In genomic region chr9:130043654-130044623, GRCh38 we compare ENCODE assay signal across 8 cellular contexts. TPM values are rescaled to one million over a fixed set of nuclear protein-coding genes. Genes with fewer than 3 reads are reported as not detected.
A peak's percentile ranks its signal among the peaks of the same experiment; 100 is the strongest.
DNase-seq lines count a peak whose midpoint lies in the region; ATAC-seq, FAIRE-seq and TF ChIP-seq lines count a peak whose summit lies in the region.

No MANE protein-coding gene starts in this region.

- TF ChIP-seq EP300 in H1 (IDR thresholded peaks at IDR 0.05; ENCODE audit: borderline replicate concordance in 1 of 2, low read depth in 2 of 2, low read length in 2 of 2), result no peak

- TF ChIP-seq CTCF in DND-41 (IDR thresholded peaks at IDR 0.05; ENCODE audit: borderline replicate concordance, extremely low read depth, low read length, poor library complexity, severe bottlenecking), result no peak
- TF ChIP-seq CTCF in OCI-LY1 (IDR thresholded peaks at IDR 0.05; ENCODE audit: low read length), result no peak
- peak in 1 of 3 experiments; percentile 7; a peak in 1 of 4 replicates for TF ChIP-seq CTCF in H1 (IDR thresholded peaks at IDR 0.05; ENCODE audit: control extremely low read depth in 1 of 3, insufficient read depth in 1 of 3, low read depth in 1 of 3, low read length in 3 of 3)
- no peak for TF ChIP-seq CTCF in foreskin keratinocyte (conservative IDR thresholded peaks at IDR 0.05)

- H3K4ac ChIP-seq in H1 (replicated peaks; ENCODE audit: insufficient read length, low read depth, low read length), result peak overlapping the region; percentile 66

- no peaks in the 10 kb centered on the region for H3K27me3 ChIP-seq in DND-41 (ENCODE audit: insufficient read depth, low read length, poor library complexity)
- H3K27me3 ChIP-seq in OCI-LY1 (ENCODE audit: insufficient read depth, low read length), result peaks cover 3% of the 10 kb centered on the region; the same call in 1 of the 2 replicates
- peaks cover 0 to 9% (median 4%) of the 10 kb centered on the region in 4 experiments; a peak in 4 of 7 replicates for H3K27me3 ChIP-seq in H1 (replicated peaks in 1 of 4; ENCODE audit: control insufficient read depth in 3 of 4, extremely low read depth in 1 of 4, insufficient read depth in 3 of 4, low read length in 3 of 4)
- H3K27me3 ChIP-seq in mucosa of rectum (ENCODE audit: control insufficient read depth in 2 of 2, insufficient read depth in 2 of 2, low read length in 2 of 2), result no peaks in the 10 kb centered on the region
- no peaks in the 10 kb centered on the region for H3K27me3 ChIP-seq in foreskin keratinocyte

- H3K36me3 ChIP-seq in DND-41 (ENCODE audit: insufficient read depth, low read length) (peaks cover 12% of the 10 kb centered on the region; the same call in 1 of the 2 replicates), OCI-LY1 (ENCODE audit: insufficient read depth, low read length) (no peaks in the 10 kb centered on the region), H1 (ENCODE audit: control insufficient read depth in 2 of 4, insufficient read depth in 4 of 4, low read length in 3 of 4) (no peaks in the 10 kb centered on the region), mucosa of rectum (ENCODE audit: control insufficient read depth in 2 of 2, insufficient read depth in 2 of 2, low read length in 2 of 2) (no peaks in the 10 kb centered on the region)

- peaks cover 32% of the 10 kb centered on the region for H4K20me1 ChIP-seq in DND-41 (ENCODE audit: insufficient read depth, low read length)
- no peaks in the 10 kb centered on the region for H4K20me1 ChIP-seq in OCI-LY1 (ENCODE audit: insufficient read depth, low read length)
- H4K20me1 ChIP-seq in H1 (replicated peaks in 1 of 2; ENCODE audit: control insufficient read depth in 1 of 2, insufficient read depth in 2 of 2, low read length in 2 of 2), result no peaks in the 10 kb centered on the region

- H3K4me2 ChIP-seq in DND-41 (ENCODE audit: insufficient read depth, low read length) (peak overlapping the region; percentile 81), OCI-LY1 (ENCODE audit: low read length) (peak overlapping the region; percentile 80), H1 (ENCODE audit: insufficient read depth in 1 of 2, low read depth in 2 of 2, low read length in 2 of 2) (peak overlapping the region; percentile 71 to 83)

- peak overlapping the region; percentile 58 for H2BK120ac ChIP-seq in H1 (replicated peaks; ENCODE audit: low read depth, low read length)

- 38% methylated on average over 36 of the region's 37 CpGs; no CpG with 5 or more reads in 1 of the 2 experiments for WGBS in H1 (ENCODE audit: extremely low coverage in 1 of 2, insufficient coverage in 1 of 2, insufficient read length in 1 of 2, insufficient replicate concordance in 2 of 2, low coverage in 1 of 2, low lambda C conversion rate in 2 of 2, missing lambda C conversion rate in 1 of 2), 2 experiments

- peak overlapping the region; percentile 68; the same call in 1 of the 2 replicates for H2BK12ac ChIP-seq in H1 (ENCODE audit: low read depth, low read length)

- H3K4me1 ChIP-seq in DND-41 (ENCODE audit: insufficient read depth, low read length) (peaks cover 48% of the 10 kb centered on the region), OCI-LY1 (ENCODE audit: insufficient read depth, low read length, severe bottlenecking) (peaks cover 47% of the 10 kb centered on the region), H1 (replicated peaks in 1 of 4; ENCODE audit: control insufficient read depth in 3 of 4, insufficient read depth in 4 of 4, low read length in 3 of 4) (peaks cover 0 to 5% (median 3%) of the 10 kb centered on the region in 4 experiments; a peak in 4 of 7 replicates), mucosa of rectum (ENCODE audit: control insufficient read depth in 2 of 2, insufficient read depth in 2 of 2, low read length in 2 of 2) (peaks cover 11 to 19% of the 10 kb centered on the region in 2 donors), foreskin keratinocyte (no peaks in the 10 kb centered on the region)

- H2AK5ac ChIP-seq in H1 (ENCODE audit: low read depth, low read length), result no peak overlapping the region

- H3K14ac ChIP-seq in H1 (ENCODE audit: insufficient read length), result no peak overlapping the region

- H4K8ac ChIP-seq in H1 (ENCODE audit: extremely low read depth, insufficient read depth, low read length), result peak overlapping the region; percentile 62; the same call in 1 of the 2 replicates

- H3K23me2 ChIP-seq in H1 (ENCODE audit: low read depth, low read length), result peaks cover 13% of the 10 kb centered on the region

- POLR2A ChIA-PET in H1 (lab: Charles Lee; ENCODE audit: partially characterized antibody), result interaction anchor here (0.8 to 2.7 kb wide), 4 partner anchors 10 to 155 kb away, joined by 3 to 8 read pairs (median 4); partner anchors contain the start of gene GPR107

- H2AFZ ChIP-seq in DND-41 (ENCODE audit: low read depth, low read length), result peak overlapping the region; percentile 52
- H2AFZ ChIP-seq in OCI-LY1 (ENCODE audit: low read length), result no peak overlapping the region
- H2AFZ ChIP-seq in H1 (ENCODE audit: low read length), result no peak overlapping the region; the same call in 1 of the 2 replicates

- no peaks in the 10 kb centered on the region for H3K9me3 ChIP-seq in DND-41 (ENCODE audit: insufficient read depth, low read length, severe bottlenecking)
- H3K9me3 ChIP-seq in OCI-LY1 (ENCODE audit: low read length), result no peaks in the 10 kb centered on the region
- H3K9me3 ChIP-seq in H1 (ENCODE audit: insufficient read depth in 2 of 2, low read depth in 1 of 2, low read length in 1 of 2), result no peaks in the 10 kb centered on the region
- H3K9me3 ChIP-seq in mucosa of rectum (ENCODE audit: control insufficient read depth in 2 of 2, low read length in 2 of 2), result no peaks in the 10 kb centered on the region

- H2BK5ac ChIP-seq in H1 (ENCODE audit: low read depth, low read length), result 0 out of 2 replicates have a peak overlapping the region, but pooled peaks have one; percentile 50

- no peak for ATAC-seq in DND-41 (ENCODE audit: insufficient read depth, low read depth)
- ATAC-seq in foreskin keratinocyte, result no peak

- H3K9me2 ChIP-seq in OCI-LY1 (ENCODE audit: low read depth, low read length), result no peaks in the 10 kb centered on the region

- no peak for FAIRE-seq in H1 (lab: Jason Lieb, UNC)

- peak overlapping the region; percentile 98 for H3K9ac ChIP-seq in DND-41 (ENCODE audit: low read depth, low read length)
- peak overlapping the region; percentile 49; the same call in 1 of the 2 replicates for H3K9ac ChIP-seq in OCI-LY1 (ENCODE audit: low read length)
- peak overlapping the region in 2 of 4 experiments; percentile 29 to 38; a peak in 2 of 7 replicates for H3K9ac ChIP-seq in H1 (replicated peaks in 1 of 4; ENCODE audit: extremely low read depth in 1 of 4, low read depth in 3 of 4, low read length in 3 of 4)
- H3K9ac ChIP-seq in mucosa of rectum (ENCODE audit: low read depth in 1 of 2, low read length in 2 of 2), result peak overlapping the region; percentile 38 to 69

- H3F3A ChIP-seq in OCI-LY1 (ENCODE audit: insufficient read depth, low read length), result no peaks in the 10 kb centered on the region

- DNase-seq in DND-41, result no peak
- no peak for DNase-seq in H1 (ENCODE audit: low read depth in 1 of 2, low spot score in 2 of 2)
- no peak for DNase-seq in foreskin keratinocyte
- DNase-seq in effector CD8-positive, alpha-beta T cell (lab: John Stamatoyannopoulos, UW), result no peak
- no peak for DNase-seq in cerebellar nuclear complex (lab: John Stamatoyannopoulos, UW)
- DNase-seq in occipital lobe (lab: John Stamatoyannopoulos, UW), result no peak

- H3K27ac ChIP-seq in DND-41 (ENCODE audit: low read length) (peak overlapping the region; percentile 100), OCI-LY1 (ENCODE audit: low read depth, low read length, poor library complexity, severe bottlenecking) (peak overlapping the region; percentile 14), H1 (ENCODE audit: low read depth, low read length) (no peak overlapping the region), mucosa of rectum (ENCODE audit: low read depth in 2 of 2, low read length in 2 of 2) (peak overlapping the region; percentile 82 to 92), foreskin keratinocyte (no peak overlapping the region)

- H2BK15ac ChIP-seq in H1 (ENCODE audit: low read length), result no peak overlapping the region

- no peak overlapping the region for H2BK20ac ChIP-seq in H1 (ENCODE audit: low read length)

- H3K79me2 ChIP-seq in DND-41 (ENCODE audit: insufficient read depth, low read length) (peaks cover 71% of the 10 kb centered on the region), OCI-LY1 (ENCODE audit: insufficient read depth, low read length) (no peaks in the 10 kb centered on the region), H1 (ENCODE audit: control insufficient read depth in 1 of 2, insufficient read depth in 2 of 2, low read length in 2 of 2) (peaks cover 2 to 28% of the 10 kb centered on the region in 2 experiments; a peak in 2 of 4 replicates)

- H3K23ac ChIP-seq in H1 (ENCODE audit: insufficient read length), result no peak overlapping the region

- H3K4me3 ChIP-seq in DND-41 (ENCODE audit: low read depth in 1 of 2, low read length in 2 of 2) (peak overlapping the region; percentile 28 to 95; a peak in 3 of 4 replicates), OCI-LY1 (ENCODE audit: low read depth, low read length, poor library complexity, severe bottlenecking) (peak overlapping the region; percentile 88), H1 (ENCODE audit: extremely low read depth in 1 of 4, insufficient read depth in 2 of 4, low read depth in 3 of 4, low read length in 4 of 4) (peak overlapping the region; percentile 38 to 91 (median 56)), mucosa of rectum (ENCODE audit: low read length in 2 of 2) (peak overlapping the region; percentile 80)

- H3K56ac ChIP-seq in H1 (replicated peaks; ENCODE audit: insufficient read length, low read depth, low read length), result no peak overlapping the region

- H4K91ac ChIP-seq in H1 (replicated peaks; ENCODE audit: insufficient read length, low read length), result peak overlapping the region; percentile 47

- CTCF ChIA-PET in H1 (lab: Charles Lee; ENCODE audit: partially characterized antibody), result interaction anchor here (0.7 to 1.7 kb wide), 8 partner anchors 9 to 339 kb away, joined by 3 to 6 read pairs (median 4); no protein-coding TSS in a partner anchor

- H4K5ac ChIP-seq in H1 (ENCODE audit: insufficient read length, low read depth, low read length), result no peak overlapping the region

- peak overlapping the region; percentile 81; the same call in 1 of the 2 replicates for H3K18ac ChIP-seq in H1 (ENCODE audit: extremely low read depth, low read length)

- no peak for TF ChIP-seq POLR2A in H1 (IDR thresholded peaks at IDR 0.05; ENCODE audit: control extremely low read depth in 1 of 2, low read depth in 2 of 2, low read length in 2 of 2)

- H3K79me1 ChIP-seq in H1 (ENCODE audit: low read depth, low read length), result no peaks in the 10 kb centered on the region

- TF ChIP-seq RAD21 in H1 (IDR thresholded peaks at IDR 0.05 in 1 of 2, conservative IDR thresholded peaks at IDR 0.05 in 1 of 2; ENCODE audit: low read depth in 2 of 2, low read length in 2 of 2), result 0 out of 4 replicates have a peak, but pooled peaks of 1 of the 2 experiments have one; percentile 8

RNA-seq across cellular contexts. Expression of gene FNBP1, which starts 0.9 kb away (rescaled TPM):
- total RNA-seq in H1 (2021; fragmentation: NEBNext Ultra II Directional; extraction: Animal tissue kit (Norgen Biotek cat#: 25700)), result 39.7 and 40.9 TPM in 2 replicates
- 6.7 and 7.2 TPM in 2 replicates for polyA plus RNA-seq in H1 (2011; rRNA removed)
- 8.4 TPM for polyA plus RNA-seq in H1 (2011; cell fraction: cytosol; rRNA removed)
- polyA plus RNA-seq in H1 (2011; cell fraction: nucleus; rRNA removed), result 7.7 TPM
- 17.2 to 21.2 TPM (median 19.9 TPM) in 4 replicates for polyA plus RNA-seq in H1 (2012, experiment 1 of 2)
- 4.3 TPM for polyA plus RNA-seq in H1 (2012, experiment 2 of 2)
- polyA plus RNA-seq in H1 (2013, experiment 1 of 2), result 25.0 TPM
- polyA plus RNA-seq in H1 (2013, experiment 2 of 2), result 23.0 TPM
- 10.5 and 29.5 TPM in 2 replicates for polyA minus RNA-seq in H1 (2011; rRNA and poly(A)+ RNA removed)
- 19.4 TPM for polyA minus RNA-seq in H1 (2011; cell fraction: cytosol; rRNA and poly(A)+ RNA removed)
- polyA minus RNA-seq in H1 (2011; cell fraction: nucleus; rRNA and poly(A)+ RNA removed), result 16.4 TPM
- total RNA-seq in foreskin keratinocyte, result 12.4 TPM in 2 replicates
- 3.7 and 4.0 TPM in 2 replicates for polyA plus RNA-seq in foreskin keratinocyte
- 59.9 TPM for total RNA-seq in occipital lobe

RNA-seq across cellular contexts. Expression of gene GPR107, which starts 9.8 kb away (rescaled TPM):
- total RNA-seq in H1 (2021; fragmentation: NEBNext Ultra II Directional; extraction: Animal tissue kit (Norgen Biotek cat#: 25700)), result 28.4 and 30.7 TPM in 2 replicates
- 13.5 and 19.3 TPM in 2 replicates for polyA plus RNA-seq in H1 (2011; rRNA removed)
- 15.8 TPM for polyA plus RNA-seq in H1 (2011; cell fraction: cytosol; rRNA removed)
- polyA plus RNA-seq in H1 (2011; cell fraction: nucleus; rRNA removed), result 13.9 TPM
- 22.0 to 26.4 TPM (median 24.7 TPM) in 4 replicates for polyA plus RNA-seq in H1 (2012, experiment 1 of 2)
- polyA plus RNA-seq in H1 (2012, experiment 2 of 2), result 4.8 TPM
- polyA plus RNA-seq in H1 (2013, experiment 1 of 2), result 28.6 TPM
- 31.1 TPM for polyA plus RNA-seq in H1 (2013, experiment 2 of 2)
- 24.0 and 29.9 TPM in 2 replicates for polyA minus RNA-seq in H1 (2011; rRNA and poly(A)+ RNA removed)
- 13.4 TPM for polyA minus RNA-seq in H1 (2011; cell fraction: cytosol; rRNA and poly(A)+ RNA removed)
- polyA minus RNA-seq in H1 (2011; cell fraction: nucleus; rRNA and poly(A)+ RNA removed), result 15.8 TPM
- total RNA-seq in foreskin keratinocyte, result 21.6 and 25.8 TPM in 2 replicates
- polyA plus RNA-seq in foreskin keratinocyte, result 10.6 and 10.7 TPM in 2 replicates
- total RNA-seq in occipital lobe, result 22.3 TPM

Comparison
In these comparisons a context has a peak if more than half of its experiments do, and no peak if none do; other contexts are left out.
1. H3K27ac ChIP-seq: peak in DND-41 (single experiment), OCI-LY1 (single experiment) and mucosa of rectum (2 of 2); none in H1 (single experiment) and foreskin keratinocyte (single experiment).
2. Peak in every context shown above with its lines, with median percentiles within 50 percentile points of each other: H3K4me2 ChIP-seq and H3K4me3 ChIP-seq.